In the genomic region with DNA sequence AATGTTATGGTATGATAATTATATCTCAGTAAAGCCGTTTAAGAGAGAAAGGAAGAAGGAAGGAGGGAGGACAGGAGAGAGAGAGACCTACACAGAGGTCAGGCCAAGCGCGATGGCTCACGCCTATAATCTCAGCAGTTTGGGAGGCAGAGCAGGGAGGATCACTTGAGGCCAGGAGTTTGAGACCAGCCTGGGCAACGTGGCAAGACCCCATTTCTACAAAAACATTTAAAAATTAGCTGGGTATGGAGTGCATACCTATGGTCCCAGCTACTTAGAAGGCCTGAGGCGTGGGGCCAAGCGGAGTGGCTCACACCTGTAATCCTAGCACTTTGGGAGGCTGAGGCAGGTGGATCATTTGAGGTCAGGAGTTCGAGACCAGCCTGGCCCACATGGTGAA, we compare ENCODE assay signal across 8 cellular contexts. TPM values are rescaled to one million over a fixed set of nuclear protein-coding genes. Genes with fewer than 3 reads are reported as not detected.
A peak's percentile ranks its signal among the peaks of the same experiment; 100 is the strongest.
DNase-seq lines count a peak whose midpoint lies in the region; ATAC-seq, FAIRE-seq and TF ChIP-seq lines count a peak whose summit lies in the region.
"Not testable (repeated sequence)": the region's sequence is repeated elsewhere in the genome, so short reads cannot be mapped to it uniquely, and the experiment has no call there.

No MANE protein-coding gene starts in this region.

- not testable (repeated sequence) for H3K36me3 ChIP-seq in A673 (ENCODE audit: insufficient read depth, low read length, poor library complexity, severe bottlenecking); HEK293 (ENCODE audit: control insufficient read depth in 2 of 2, insufficient read depth in 1 of 2, low read length in 2 of 2); SJSA1; keratinocyte (ENCODE audit: control insufficient read depth in 2 of 2, extremely low read depth in 1 of 2, insufficient read depth in 2 of 2, low read length in 2 of 2); neutrophil; upper lobe of left lung

- DNase-seq in A673 (ENCODE audit: low spot score); SJSA1 (ENCODE audit: low read depth in 1 of 2, low spot score in 2 of 2); activated CD8-positive, alpha-beta memory T cell treated with anti-CD3 and anti-CD28 coated beads, Interleukin-2, amount 10 ng/mL, durations not matched to agents 7 days and 5 days; central memory CD8-positive, alpha-beta T cell (ENCODE audit: low spot score in 2 of 2); keratinocyte (ENCODE audit: low read depth, low spot score); upper lobe of left lung: not testable (repeated sequence)

- H3K9me1 ChIP-seq in keratinocyte (ENCODE audit: control insufficient read depth, extremely low read depth, insufficient read depth, low read length): not testable (repeated sequence)

- not testable (repeated sequence) for TF ChIP-seq EP300 in upper lobe of left lung (IDR thresholded peaks at IDR 0.05)

- not testable (repeated sequence) for FAIRE-seq in keratinocyte (lab: Jason Lieb, UNC)

- BruUV-seq in A673 (replicated peaks; lab: Mats Ljungman, UMichigan): not testable (repeated sequence)

- not testable (repeated sequence) for H3K4me3 ChIP-seq in A673 (ENCODE audit: low read depth, low read length, poor library complexity, severe bottlenecking); HEK293 (ENCODE audit: low read depth, low read length); SJSA1; keratinocyte (ENCODE audit: control insufficient read depth in 2 of 3, extremely low read depth in 1 of 3, insufficient read depth in 2 of 3, low read depth in 1 of 3, low read length in 3 of 3); neutrophil (ENCODE audit: low read depth in 1 of 2, low read length in 1 of 2); upper lobe of left lung

- not testable (repeated sequence) for H3K9me3 Mint-ChIP-seq in activated CD8-positive, alpha-beta memory T cell treated with anti-CD3 and anti-CD28 coated beads, Interleukin-2, amount 10 ng/mL, durations not matched to agents 7 days and 5 days (ENCODE audit: low read depth); central memory CD8-positive, alpha-beta T cell

- 85 to 89% methylated on average over 8 of the region's 8 CpGs for WGBS in upper lobe of left lung, 2 donors

- H3K9me3 ChIP-seq in A673 (ENCODE audit: low read depth, low read length, poor library complexity, severe bottlenecking); HEK293 (ENCODE audit: control insufficient read depth, insufficient read depth, low read depth, low read length); SJSA1 (replicated peaks); keratinocyte (ENCODE audit: control insufficient read depth, low read depth, low read length); neutrophil; upper lobe of left lung: not testable (repeated sequence)

- H3K27me3 ChIP-seq in A673 (replicated peaks; ENCODE audit: insufficient read depth, low read depth, low read length, poor library complexity); SJSA1 (replicated peaks); keratinocyte (ENCODE audit: control insufficient read depth, extremely low read depth, insufficient read depth, low read length); upper lobe of left lung: not testable (repeated sequence)
- H3K27me3 ChIP-seq in neutrophil: peaks cover 27% of the 10 kb centered on the region

- dilution Hi-C loops in keratinocyte (cut with MboI; ENCODE audit: extremely low pct_ligation_motif_present, low sequenced_read_pairs): not testable (repeated sequence)

- not testable (repeated sequence) for H3K4me2 ChIP-seq in keratinocyte (ENCODE audit: control insufficient read depth, extremely low read depth, insufficient read depth, low read depth, low read length)

- not testable (repeated sequence) for TF ChIP-seq POLR2A in upper lobe of left lung (IDR thresholded peaks at IDR 0.05)

- POLR2A ChIA-PET in A673 (lab: Charles Lee; ENCODE audit: low non-redundant PET); HEK293 (lab: Yijun Ruan, JAX): not testable (repeated sequence)

- peaks cover 56% of the 10 kb centered on the region for H3K4me1 ChIP-seq in A673 (ENCODE audit: insufficient read depth, low read length, poor library complexity, severe bottlenecking)
- H3K4me1 ChIP-seq in HEK293 (ENCODE audit: control insufficient read depth, insufficient read depth, low read length): not testable (repeated sequence)
- H3K4me1 ChIP-seq in SJSA1 (replicated peaks): peaks cover 56% of the 10 kb centered on the region
- peaks cover 76% of the 10 kb centered on the region for H3K4me1 ChIP-seq in keratinocyte (ENCODE audit: control insufficient read depth, extremely low read depth, insufficient read depth, low read length)
- peaks cover 43 to 50% of the 10 kb centered on the region in 2 experiments for H3K4me1 ChIP-seq in neutrophil (ENCODE audit: control insufficient read depth in 1 of 2, insufficient read depth in 1 of 2, low read depth in 1 of 2, low read length in 1 of 2)
- H3K4me1 ChIP-seq in upper lobe of left lung: peaks cover 32 to 54% (median 44%) of the 10 kb centered on the region in 4 donors

- H3K36me3 Mint-ChIP-seq in activated CD8-positive, alpha-beta memory T cell treated with anti-CD3 and anti-CD28 coated beads, Interleukin-2, amount 10 ng/mL, durations not matched to agents 7 days and 5 days; central memory CD8-positive, alpha-beta T cell (ENCODE audit: insufficient read depth): not testable (repeated sequence)

- ATAC-seq in activated CD8-positive, alpha-beta memory T cell treated with anti-CD3 and anti-CD28 coated beads, Interleukin-2, amount 10 ng/mL, durations not matched to agents 7 days and 5 days; central memory CD8-positive, alpha-beta T cell (replicated peaks; ENCODE audit: extremely low read depth, poor library complexity, severe bottlenecking); upper lobe of left lung (ENCODE audit: low FRiP score in 2 of 2): not testable (repeated sequence)

- peaks cover 46% of the 10 kb centered on the region for H3K4me1 Mint-ChIP-seq in activated CD8-positive, alpha-beta memory T cell treated with anti-CD3 and anti-CD28 coated beads, Interleukin-2, amount 10 ng/mL, durations not matched to agents 7 days and 5 days
- peaks cover 45% of the 10 kb centered on the region for H3K4me1 Mint-ChIP-seq in central memory CD8-positive, alpha-beta T cell

- not testable (repeated sequence) for H3K9ac ChIP-seq in keratinocyte (ENCODE audit: control insufficient read depth, extremely low read depth, insufficient read depth, low read length)

- not testable (repeated sequence) for H4K20me1 ChIP-seq in keratinocyte (ENCODE audit: control insufficient read depth, extremely low read depth, insufficient read depth, low read length)

- H3K27me3 Mint-ChIP-seq in activated CD8-positive, alpha-beta memory T cell treated with anti-CD3 and anti-CD28 coated beads, Interleukin-2, amount 10 ng/mL, durations not matched to agents 7 days and 5 days: peaks cover 15% of the 10 kb centered on the region
- H3K27me3 Mint-ChIP-seq in central memory CD8-positive, alpha-beta T cell: not testable (repeated sequence)

- peak overlapping the region; percentile 44 for H3K27ac Mint-ChIP-seq in activated CD8-positive, alpha-beta memory T cell treated with anti-CD3 and anti-CD28 coated beads, Interleukin-2, amount 10 ng/mL, durations not matched to agents 7 days and 5 days
- peak overlapping the region; percentile 94 for H3K27ac Mint-ChIP-seq in central memory CD8-positive, alpha-beta T cell (ENCODE audit: low read depth)

- intact Hi-C loops in A673 (cut with micrococcal nuclease; ENCODE audit: unreplicated experiment): not testable (repeated sequence)

- not testable (repeated sequence) for H3K4me3 Mint-ChIP-seq in activated CD8-positive, alpha-beta memory T cell treated with anti-CD3 and anti-CD28 coated beads, Interleukin-2, amount 10 ng/mL, durations not matched to agents 7 days and 5 days; central memory CD8-positive, alpha-beta T cell

- TF ChIP-seq CTCF in A673 (conservative IDR thresholded peaks at IDR 0.05; ENCODE audit: low read depth, low read length); HEK293 (tag by site-specific recombination; IDR thresholded peaks at IDR 0.05); keratinocyte (optimal IDR thresholded peaks at IDR 0.05 in 1 of 3, IDR thresholded peaks at IDR 0.05 in 1 of 3, conservative IDR thresholded peaks at IDR 0.05 in 1 of 3; ENCODE audit: extremely low read depth in 1 of 3, insufficient read depth in 2 of 3, low read length in 3 of 3); neutrophil (IDR thresholded peaks at IDR 0.05); upper lobe of left lung (IDR thresholded peaks at IDR 0.05): not testable (repeated sequence)

- H3K79me2 ChIP-seq in keratinocyte (ENCODE audit: control insufficient read depth, insufficient read depth, low read length): not testable (repeated sequence)

- not testable (repeated sequence) for H2AFZ ChIP-seq in keratinocyte (ENCODE audit: control insufficient read depth, low read length)

- H3K27ac ChIP-seq in A673 (ENCODE audit: low read depth, low read length, poor library complexity, severe bottlenecking) (peak overlapping the region; percentile 89), SJSA1 (peak overlapping the region; percentile 49; the same call in 1 of the 2 replicates), keratinocyte (ENCODE audit: control insufficient read depth, insufficient read depth, low read length) (peak overlapping the region; percentile 91), neutrophil (peak overlapping the region; percentile 92), upper lobe of left lung (peak overlapping the region; percentile 34 to 87 (median 80))
- H3K27ac ChIP-seq in HEK293 (ENCODE audit: extremely low read depth, low read depth, low read length): not testable (repeated sequence)

- CTCF ChIA-PET in A673 (lab: Charles Lee): not testable (repeated sequence)
- CTCF ChIA-PET in HEK293 (lab: Yijun Ruan, JAX): interaction anchor here (1.5 kb wide), 1 partner anchor 52 kb away, joined by 3 read pairs; no protein-coding TSS in a partner anchor
- CTCF ChIA-PET in activated CD8-positive, alpha-beta memory T cell treated with anti-CD3 and anti-CD28 coated beads, Interleukin-2, amount 10 ng/mL, durations not matched to agents 7 days and 5 days (lab: Charles Lee): interaction anchor here (1.5 to 4.8 kb wide), 2 partner anchors 11 to 52 kb away, joined by 4 to 29 read pairs; a partner anchor contains a TSS

RNA-seq across cellular contexts. Expression of a gene that starts 9.0 kb away (rescaled TPM):
- total RNA-seq in A673 (2021): 198 and 201 TPM in 2 replicates
- 103 and 132 TPM in 2 replicates for total RNA-seq in SJSA1 (2014; rRNA removed; shearing (Covaris generic))
- total RNA-seq in activated CD8-positive, alpha-beta memory T cell treated with anti-CD3 and anti-CD28 coated beads, Interleukin-2, amount 10 ng/mL, durations not matched to agents 7 days and 5 days: under 1 TPM in 1 of 2 experiments, not detected in 1; 0.47 TPM
- 22.7 to 32.8 TPM (median 27.9 TPM) in 3 replicates for polyA plus RNA-seq in keratinocyte
- polyA plus RNA-seq in keratinocyte (2011; ENCODE audit: low read depth): 33.9 TPM
- 12.9 and 27.8 TPM in 2 replicates for polyA plus RNA-seq in keratinocyte (2011; cell fraction: cytosol; rRNA removed)
- 49.8 and 69.5 TPM in 2 replicates for polyA plus RNA-seq in keratinocyte (2011; cell fraction: nucleus; rRNA removed)
- 37.9 and 40.1 TPM in 2 replicates for polyA plus RNA-seq in keratinocyte (2012; ENCODE audit: low replicate concordance)
- 31.2 to 72.9 TPM (median 41.7 TPM) in 3 replicates for polyA minus RNA-seq in keratinocyte
- polyA minus RNA-seq in keratinocyte (2011; cell fraction: cytosol; rRNA and poly(A)+ RNA removed): 48.5 TPM
- 48.5 and 49.4 TPM in 2 replicates for polyA minus RNA-seq in keratinocyte (2011; cell fraction: nucleus; rRNA and poly(A)+ RNA removed)
- 100 to 1,000 TPM in 4 of 6 donors, 10 to 100 TPM in 2; 82.6 to 340 (median 110) TPM for total RNA-seq in upper lobe of left lung

Comparison
In these comparisons a context has a peak if more than half of its experiments do, and no peak if none do; other contexts are left out.
1. RNA of a gene that starts 9.0 kb away (total RNA-seq): 198 to 201 TPM in A673, 103 to 132 TPM in SJSA1 and 82.6 to 340 TPM in upper lobe of left lung; 0.47 TPM in activated CD8-positive, alpha-beta memory T cell treated with anti-CD3 and anti-CD28 coated beads, Interleukin-2, amount 10 ng/mL, durations not matched to agents 7 days and 5 days; every median in the first group is over 10 times any median in the second.